ENCODE assay signal across 16 cellular contexts in genomic region chr5:51466214-51466613, GRCh38.
A peak's percentile ranks its signal among the peaks of the same experiment; 100 is the strongest.
DNase-seq lines count a peak whose midpoint lies in the region; ATAC-seq and TF ChIP-seq lines count a peak whose summit lies in the region.
"Had no signal": no experiment of that assay in that cellular context is flagged by ENCODE, and none has a peak within 500 bp of the region (broad histone marks: within the 10 kb centered on the region; RNA-seq: fewer than 3 reads in every experiment).

No MANE protein-coding gene starts in this region.

- CTCF ChIA-PET in SK-N-SH (lab: Yijun Ruan, JAX), result interaction anchor here (1.0 to 2.2 kb wide), 2 partner anchors 84 to 541 kb away, joined by 4 to 6 read pairs; no protein-coding TSS in a partner anchor

- H3K9me3 ChIP-seq in SK-N-SH, result no peaks in the 10 kb centered on the region
- H3K9me3 ChIP-seq in endocrine pancreas (ENCODE audit: control insufficient read depth, low read length), result no peaks in the 10 kb centered on the region
- no peaks in the 10 kb centered on the region for H3K9me3 ChIP-seq in mesenchymal stem cell (ENCODE audit: control insufficient read depth, low read length)
- H3K9me3 ChIP-seq: BLaER1, Caco-2 had no signal

- H3K14ac ChIP-seq in mesenchymal stem cell (ENCODE audit: low read length in 2 of 2), result no peak overlapping the region

- no peaks in the 10 kb centered on the region for H3K79me1 ChIP-seq in mesenchymal stem cell (replicated peaks; ENCODE audit: low read length, poor library complexity, severe bottlenecking)

- H3K4me1 ChIP-seq in SK-N-SH (ENCODE audit: control insufficient read depth in 1 of 2, insufficient read depth in 2 of 2, low read depth in 1 of 2, low read length in 1 of 2) (peaks cover 0 to 41% of the 10 kb centered on the region in 2 experiments; a peak in 2 of 4 replicates), endocrine pancreas (ENCODE audit: control insufficient read depth, insufficient read depth, low read length) (peaks cover 5% of the 10 kb centered on the region), mesenchymal stem cell (ENCODE audit: control insufficient read depth, insufficient read depth, low read depth, low read length) (peaks cover 1% of the 10 kb centered on the region)
- H3K4me1 ChIP-seq: BLaER1, Caco-2 had no signal

- peak overlapping the region; percentile 77; the same call in 1 of the 2 replicates for H3K4me2 ChIP-seq in SK-N-SH
- H3K4me2 ChIP-seq in mesenchymal stem cell (ENCODE audit: low read length, poor library complexity, severe bottlenecking), result no peak overlapping the region
- H3K4me2 ChIP-seq: BLaER1, GM23338 had no signal

- H4K20me1 ChIP-seq in SK-N-SH (ENCODE audit: insufficient read depth), result no peaks in the 10 kb centered on the region
- H4K20me1 ChIP-seq: BLaER1 had no signal

- no peak overlapping the region for H2BK5ac ChIP-seq in mesenchymal stem cell (ENCODE audit: low read depth, low read length, poor library complexity, severe bottlenecking)

- H3K4me3 ChIP-seq in SK-N-SH (ENCODE audit: low read depth in 2 of 2, low read length in 1 of 2), result peak overlapping the region in 1 of 2 experiments; percentile 33; a peak in 2 of 4 replicates
- H3K4me3 ChIP-seq in endocrine pancreas (ENCODE audit: control insufficient read depth, insufficient read depth, low read length), result peak overlapping the region; percentile 14
- no peak overlapping the region for H3K4me3 ChIP-seq in mesenchymal stem cell (ENCODE audit: insufficient read depth in 1 of 2, low read depth in 1 of 2, low read length in 2 of 2)
- H3K4me3 ChIP-seq: BLaER1, GM23338 had no signal

- no peak overlapping the region for H4K8ac ChIP-seq in mesenchymal stem cell (ENCODE audit: low read length)

- H3K27me3 ChIP-seq in SK-N-SH (ENCODE audit: insufficient read depth) (no peaks in the 10 kb centered on the region), endocrine pancreas (ENCODE audit: control insufficient read depth, insufficient read depth, low read length) (no peaks in the 10 kb centered on the region), mesenchymal stem cell (ENCODE audit: control insufficient read depth in 1 of 2, insufficient read depth in 1 of 2, low read length in 2 of 2) (no peaks in the 10 kb centered on the region)
- H3K27me3 ChIP-seq: BLaER1 had no signal

- no peak overlapping the region for H4K91ac ChIP-seq in mesenchymal stem cell (ENCODE audit: low read length)

- ATAC-seq in SK-N-SH treated with all-trans-retinoic acid at 6 μM for 48 hours, result no peak
- peak; percentile 59 for ATAC-seq in HG02981 (IDR thresholded peaks at IDR 0.05; ENCODE audit: unreplicated experiment)
- no peak for ATAC-seq in GM18505 (IDR thresholded peaks at IDR 0.05; ENCODE audit: unreplicated experiment)
- ATAC-seq: GM23338 had no signal

- TF ChIP-seq CTCF in SK-N-SH (IDR thresholded peaks at IDR 0.05), result no peak

- H3F3A ChIP-seq in SK-N-SH (replicated peaks; ENCODE audit: insufficient read depth), result peaks cover 27% of the 10 kb centered on the region

- no peak overlapping the region for H2BK12ac ChIP-seq in mesenchymal stem cell (ENCODE audit: low read length in 2 of 2)

- TF ChIP-seq EP300 in SK-N-SH (IDR thresholded peaks at IDR 0.05; ENCODE audit: borderline replicate concordance in 1 of 2, low read depth in 1 of 2, low read length in 1 of 2), result no peak

- POLR2A ChIA-PET in SK-N-SH (lab: Yijun Ruan, JAX), result no interaction called here

- no peak for DNase-seq in SK-N-SH
- DNase-seq in mesenchymal stem cell, result no peak
- DNase-seq in T-helper 2 cell, result no peak
- DNase-seq in HuH-7 (ENCODE audit: low spot score), result no peak
- DNase-seq: 8988T; AML-193; Caco-2; CD8-positive, alpha-beta memory T cell; DMS 273 treated with DMSO at 0.1 percent for 48 hours; H9 had no signal

- H2BK120ac ChIP-seq in mesenchymal stem cell (ENCODE audit: low read depth, low read length), result no peak overlapping the region

- H2AFZ ChIP-seq in SK-N-SH (ENCODE audit: low read depth), result peak overlapping the region; percentile 96
- H2AFZ ChIP-seq in mesenchymal stem cell (ENCODE audit: low read depth, low read length), result no peak overlapping the region
- H2AFZ ChIP-seq: GM23338 had no signal

- H3K9me2 ChIP-seq in SK-N-SH, result no peaks in the 10 kb centered on the region

- H3K23ac ChIP-seq in mesenchymal stem cell (ENCODE audit: low read length in 2 of 2), result no peak overlapping the region

- WGBS in SK-N-SH (ENCODE audit: low lambda C conversion rate), result 42% methylated on average over 2 of the region's 2 CpGs
- no CpG with 5 or more reads among the region's 2 CpGs for WGBS in mesenchymal stem cell

- TF ChIP-seq RAD21 in SK-N-SH (IDR thresholded peaks at IDR 0.05; ENCODE audit: low read length), result no peak

- no peak overlapping the region for H3K4ac ChIP-seq in mesenchymal stem cell (ENCODE audit: low read depth in 1 of 2, low read length in 2 of 2)

- no peaks in the 10 kb centered on the region for H3K79me2 ChIP-seq in SK-N-SH (ENCODE audit: insufficient read depth)

- no peak overlapping the region for H2BK15ac ChIP-seq in mesenchymal stem cell (ENCODE audit: low read depth, poor library complexity, severe bottlenecking)

- H3K9ac ChIP-seq in SK-N-SH, result peak overlapping the region; percentile 71; the same call in 1 of the 2 replicates
- H3K9ac ChIP-seq in endocrine pancreas (ENCODE audit: control insufficient read depth, insufficient read depth, low read length), result no peak overlapping the region
- H3K9ac ChIP-seq in mesenchymal stem cell (ENCODE audit: low read length), result no peak overlapping the region
- H3K9ac ChIP-seq: BLaER1 had no signal

- TF ChIP-seq POLR2A in GM18505 (IDR thresholded peaks at IDR 0.05; ENCODE audit: borderline replicate concordance, extremely low read depth, insufficient read depth, insufficient read length), result no peak

- H3K27ac ChIP-seq in SK-N-SH (ENCODE audit: low read depth in 2 of 2, low read length in 1 of 2), result peak overlapping the region; percentile 80 to 99
- no peak overlapping the region for H3K27ac ChIP-seq in mesenchymal stem cell (ENCODE audit: low read length, poor library complexity, severe bottlenecking)
- H3K27ac ChIP-seq: BLaER1 had no signal

- H3K36me3 ChIP-seq in SK-N-SH (replicated peaks in 1 of 2; ENCODE audit: control insufficient read depth in 1 of 2, insufficient read depth in 2 of 2, low read length in 1 of 2), result no peaks in the 10 kb centered on the region
- no peaks in the 10 kb centered on the region for H3K36me3 ChIP-seq in endocrine pancreas (ENCODE audit: control insufficient read depth, insufficient read depth, low read length)
- no peaks in the 10 kb centered on the region for H3K36me3 ChIP-seq in mesenchymal stem cell (ENCODE audit: control insufficient read depth in 1 of 2, insufficient read depth in 2 of 2, low read depth in 1 of 2, low read length in 2 of 2)
- H3K36me3 ChIP-seq: BLaER1 had no signal

- no peak overlapping the region for H3K18ac ChIP-seq in mesenchymal stem cell (ENCODE audit: low read depth in 1 of 2, low read length in 2 of 2)

- H2AK5ac ChIP-seq in mesenchymal stem cell (ENCODE audit: low read length, severe bottlenecking), result no peak overlapping the region

TF ChIP-seq in SK-N-SH, 30 proteins besides CTCF, POLR2A, EP300 and RAD21 (continues in another document):
- TF ChIP-seq, protein P1, sequence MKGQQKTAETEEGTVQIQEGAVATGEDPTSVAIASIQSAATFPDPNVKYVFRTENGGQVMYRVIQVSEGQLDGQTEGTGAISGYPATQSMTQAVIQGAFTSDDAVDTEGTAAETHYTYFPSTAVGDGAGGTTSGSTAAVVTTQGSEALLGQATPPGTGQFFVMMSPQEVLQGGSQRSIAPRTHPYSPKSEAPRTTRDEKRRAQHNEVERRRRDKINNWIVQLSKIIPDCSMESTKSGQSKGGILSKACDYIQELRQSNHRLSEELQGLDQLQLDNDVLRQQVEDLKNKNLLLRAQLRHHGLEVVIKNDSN (IDR thresholded peaks at IDR 0.05; ENCODE audit: borderline replicate concordance, low read depth), result no peak
- TF ChIP-seq, protein P2, sequence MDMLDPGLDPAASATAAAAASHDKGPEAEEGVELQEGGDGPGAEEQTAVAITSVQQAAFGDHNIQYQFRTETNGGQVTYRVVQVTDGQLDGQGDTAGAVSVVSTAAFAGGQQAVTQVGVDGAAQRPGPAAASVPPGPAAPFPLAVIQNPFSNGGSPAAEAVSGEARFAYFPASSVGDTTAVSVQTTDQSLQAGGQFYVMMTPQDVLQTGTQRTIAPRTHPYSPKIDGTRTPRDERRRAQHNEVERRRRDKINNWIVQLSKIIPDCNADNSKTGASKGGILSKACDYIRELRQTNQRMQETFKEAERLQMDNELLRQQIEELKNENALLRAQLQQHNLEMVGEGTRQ (IDR thresholded peaks at IDR 0.05; ENCODE audit: borderline replicate concordance, low read depth, low read length), result no peak

TF ChIP-seq in SK-N-SH treated with all-trans-retinoic acid at 6 μM for 48 hours, 23 proteins besides CTCF, POLR2A, EP300 and RAD21 (continues in another document):
- TF ChIP-seq PPARA (CRISPR knock-in tag; IDR thresholded peaks at IDR 0.05; ENCODE audit: borderline replicate concordance) (no peak), ZFP3 (CRISPR knock-in tag; IDR thresholded peaks at IDR 0.05) (no peak), ISL1 (CRISPR knock-in tag; IDR thresholded peaks at IDR 0.05) (no peak)
- TF ChIP-seq, protein P3, sequence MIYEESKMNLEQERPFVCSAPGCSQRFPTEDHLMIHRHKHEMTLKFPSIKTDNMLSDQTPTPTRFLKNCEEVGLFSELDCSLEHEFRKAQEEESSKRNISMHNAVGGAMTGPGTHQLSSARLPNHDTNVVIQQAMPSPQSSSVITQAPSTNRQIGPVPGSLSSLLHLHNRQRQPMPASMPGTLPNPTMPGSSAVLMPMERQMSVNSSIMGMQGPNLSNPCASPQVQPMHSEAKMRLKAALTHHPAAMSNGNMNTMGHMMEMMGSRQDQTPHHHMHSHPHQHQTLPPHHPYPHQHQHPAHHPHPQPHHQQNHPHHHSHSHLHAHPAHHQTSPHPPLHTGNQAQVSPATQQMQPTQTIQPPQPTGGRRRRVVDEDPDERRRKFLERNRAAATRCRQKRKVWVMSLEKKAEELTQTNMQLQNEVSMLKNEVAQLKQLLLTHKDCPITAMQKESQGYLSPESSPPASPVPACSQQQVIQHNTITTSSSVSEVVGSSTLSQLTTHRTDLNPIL (CRISPR knock-in tag; IDR thresholded peaks at IDR 0.05; ENCODE audit: low read depth), result no peak
